17 cellular contexts compared by ENCODE assay signal in genomic region chr3:23576379-23576959, GRCh38.
A peak's percentile ranks its signal among the peaks of the same experiment; 100 is the strongest.
DNase-seq lines count a peak whose midpoint lies in the region; ATAC-seq, FAIRE-seq and TF ChIP-seq lines count a peak whose summit lies in the region.
"Had no signal": no experiment of that assay in that cellular context is flagged by ENCODE, and none has a peak within 500 bp of the region (broad histone marks: within the 10 kb centered on the region; RNA-seq: fewer than 3 reads in every experiment).

No MANE protein-coding gene starts in this region.

- H3K27ac ChIP-seq in A549 (peak overlapping the region; percentile 66 to 70), GM23338 (ENCODE audit: low read depth) (no peak overlapping the region), esophagus muscularis mucosa (replicated peaks in 1 of 4) (no peak overlapping the region)
- H3K27ac ChIP-seq: left ventricle myocardium inferior, right atrium auricular region had no signal

- H3K4me1 ChIP-seq in A549 (peaks cover 49% of the 10 kb centered on the region), GM23338 (ENCODE audit: insufficient read depth) (peaks cover 11% of the 10 kb centered on the region; the same call in 1 of the 2 replicates), esophagus muscularis mucosa (no peaks in the 10 kb centered on the region)
- H3K4me1 ChIP-seq: left ventricle myocardium inferior, right atrium auricular region had no signal

- POLR2A ChIA-PET in A549 (lab: Yijun Ruan, JAX), result no interaction called here

- FAIRE-seq in A549 (lab: Jason Lieb, UNC), result peak; percentile 28

- CTCF ChIA-PET in A549 (lab: Yijun Ruan, JAX), result interaction anchor here (0.9 kb wide), 1 partner anchor 159 kb away, joined by 3 read pairs; no protein-coding TSS in a partner anchor

- no peaks in the 10 kb centered on the region for H3K79me2 ChIP-seq in GM23338 (replicated peaks; ENCODE audit: insufficient read depth)

- no peak for TF ChIP-seq CTCF in A549 (IDR thresholded peaks at IDR 0.05)
- TF ChIP-seq CTCF in LNCaP clone FGC (IDR thresholded peaks at IDR 0.05; ENCODE audit: control insufficient read depth, extremely low read depth, insufficient read depth), result no peak
- no peak for TF ChIP-seq CTCF in GM23338 (conservative IDR thresholded peaks at IDR 0.05; ENCODE audit: low read depth in 2 of 2)
- TF ChIP-seq CTCF in esophagus muscularis mucosa (IDR thresholded peaks at IDR 0.05), result no peak

- H3K4me2 ChIP-seq in A549 (peak overlapping the region; percentile 72), GM23338 (no peak overlapping the region)

- 0% methylated on average over 2 of the region's 2 CpGs for WGBS in A549 (ENCODE audit: missing lambda C conversion rate)
- 80% methylated on average over 2 of the region's 2 CpGs for WGBS in esophagus muscularis mucosa

- no peak overlapping the region for H3K27ac Mint-ChIP-seq in GM23338
- H3K27ac Mint-ChIP-seq: activated T-helper 17 cell treated with anti-CD3 and anti-CD28 coated beads, Interleukin-2, amount 50 U/mL, for 72 hours; dendritic cell treated with granulocyte-macrophage colony-stimulating factor and Interleukin-4, amounts not matched to agents 40 ng/mL and 50 ng/mL, for 4 days had no signal

- TF ChIP-seq RAD21 in A549 (conservative IDR thresholded peaks at IDR 0.05 in 1 of 2, IDR thresholded peaks at IDR 0.05 in 1 of 2), result 0 out of 5 replicates have a peak, but pooled peaks of 1 of the 2 experiments have one; percentile 8

- H3K27me3 Mint-ChIP-seq in GM23338 (ENCODE audit: insufficient read depth, low read depth, poor library complexity), result no peaks in the 10 kb centered on the region
- H3K27me3 Mint-ChIP-seq: CD4-positive, CD25-positive, alpha-beta regulatory T cell; dendritic cell treated with granulocyte-macrophage colony-stimulating factor and Interleukin-4, amounts not matched to agents 40 ng/mL and 50 ng/mL, for 4 days had no signal

- H2AFZ ChIP-seq in GM23338, result no peak overlapping the region

- no peak for TF ChIP-seq POLR2A in A549 (IDR thresholded peaks at IDR 0.05; ENCODE audit: low read length)
- no peak for TF ChIP-seq POLR2A in esophagus muscularis mucosa (IDR thresholded peaks at IDR 0.05; ENCODE audit: low read depth)

- H3F3A ChIP-seq in GM23338 (replicated peaks; ENCODE audit: low read depth), result no peaks in the 10 kb centered on the region

- no peaks in the 10 kb centered on the region for H3K27me3 ChIP-seq in GM23338 (ENCODE audit: insufficient read depth)
- no peaks in the 10 kb centered on the region for H3K27me3 ChIP-seq in esophagus muscularis mucosa
- H3K27me3 ChIP-seq: right atrium auricular region had no signal

- H3K4me3 ChIP-seq in A549, result peak overlapping the region; percentile 3; the same call in 1 of the 3 replicates
- no peak overlapping the region for H3K4me3 ChIP-seq in LNCaP clone FGC (ENCODE audit: low read depth, low read length)
- no peak overlapping the region for H3K4me3 ChIP-seq in GM23338
- no peak overlapping the region for H3K4me3 ChIP-seq in esophagus muscularis mucosa
- H3K4me3 ChIP-seq: left ventricle myocardium inferior, right atrium auricular region had no signal

- H3K36me3 ChIP-seq in GM23338 (ENCODE audit: insufficient read depth) (no peaks in the 10 kb centered on the region), esophagus muscularis mucosa (no peaks in the 10 kb centered on the region)
- H3K36me3 ChIP-seq: left ventricle myocardium inferior, right atrium auricular region had no signal

- H3K9me3 ChIP-seq in A549, result no peaks in the 10 kb centered on the region
- H3K9me3 ChIP-seq in esophagus muscularis mucosa, result no peaks in the 10 kb centered on the region

- H3K9me2 ChIP-seq in GM23338 (ENCODE audit: insufficient read depth), result no peaks in the 10 kb centered on the region

- TF ChIP-seq EP300 in A549 (IDR thresholded peaks at IDR 0.05) (no peak), esophagus muscularis mucosa (IDR thresholded peaks at IDR 0.05) (no peak)

- ATAC-seq in A549, result peak; percentile 60 to 68
- ATAC-seq in left colon, result peak; percentile 45
- no peak for ATAC-seq in GM23338
- ATAC-seq: activated T-helper 17 cell treated with anti-CD3 and anti-CD28 coated beads, Interleukin-2, amount 50 U/mL, for 72 hours; stimulated activated naive CD8-positive, alpha-beta T cell treated with anti-CD3 and anti-CD28 coated beads, Interleukin-15, Interleukin-2, amounts not matched to agents 100 U/mL and 50 U/mL, for 24 hours had no signal

- H4K20me1 ChIP-seq in GM23338 (replicated peaks; ENCODE audit: insufficient read depth), result no peaks in the 10 kb centered on the region

- H3K4me3 Mint-ChIP-seq in GM23338, result no peak overlapping the region
- H3K4me3 Mint-ChIP-seq: activated T-helper 17 cell treated with anti-CD3 and anti-CD28 coated beads, Interleukin-2, amount 50 U/mL, for 72 hours; CD4-positive, CD25-positive, alpha-beta regulatory T cell; dendritic cell treated with granulocyte-macrophage colony-stimulating factor and Interleukin-4, amounts not matched to agents 40 ng/mL and 50 ng/mL, for 4 days had no signal

- H3K4me1 Mint-ChIP-seq in GM23338, result peaks cover 4% of the 10 kb centered on the region
- H3K4me1 Mint-ChIP-seq: activated T-helper 17 cell treated with anti-CD3 and anti-CD28 coated beads, Interleukin-2, amount 50 U/mL, for 72 hours; CD4-positive, CD25-positive, alpha-beta regulatory T cell had no signal

- intact Hi-C loops in left colon (cut with DNase I, micrococcal nuclease), result no loop called here
- intact Hi-C loops in esophagus muscularis mucosa (cut with DNase I), result no loop called here

- DNase-seq in A549 (ENCODE audit: low read depth in 1 of 2, low spot score in 1 of 2), result peak in 1 of 2 experiments; percentile 51
- peak; percentile 91 for DNase-seq in LNCaP clone FGC (ENCODE audit: low read depth)
- peak; percentile 86 for DNase-seq in NCI-H748 (lab: John Stamatoyannopoulos, UW; ENCODE audit: unreplicated experiment)
- DNase-seq in left colon, result no peak
- DNase-seq in GM23338 (ENCODE audit: low spot score), result no peak
- DNase-seq in HPDE6-E6E7 (ENCODE audit: extremely low spot score), result no peak
- no peak for DNase-seq in HT-29 (ENCODE audit: low spot score)
- DNase-seq in esophagus muscularis mucosa (ENCODE audit: extremely low spot score), result no peak
- DNase-seq: activated CD4-positive, CD25-positive, alpha-beta regulatory T cell treated with anti-CD3 and anti-CD28 coated beads, Interleukin-2, amount 50 U/mL, for 72 hours; CD4-positive, CD25-positive, alpha-beta regulatory T cell; DND-41; left ventricle myocardium inferior; OCI-M1; stimulated activated naive CD8-positive, alpha-beta T cell treated with anti-CD3 and anti-CD28 coated beads, Interleukin-15, Interleukin-2, amounts not matched to agents 100 U/mL and 50 U/mL, for 24 hours had no signal

- no peaks in the 10 kb centered on the region for H3K36me3 Mint-ChIP-seq in GM23338 (ENCODE audit: low read depth)
- H3K36me3 Mint-ChIP-seq: CD4-positive, CD25-positive, alpha-beta regulatory T cell had no signal

- H3K9me3 Mint-ChIP-seq in GM23338, result no peaks in the 10 kb centered on the region; the same call in 2 of the 3 replicates
- H3K9me3 Mint-ChIP-seq: activated T-helper 17 cell treated with anti-CD3 and anti-CD28 coated beads, Interleukin-2, amount 50 U/mL, for 72 hours; dendritic cell treated with granulocyte-macrophage colony-stimulating factor and Interleukin-4, amounts not matched to agents 40 ng/mL and 50 ng/mL, for 4 days had no signal

TF ChIP-seq in A549, 52 proteins besides CTCF, POLR2A, EP300 and RAD21 (continues in another document):
- TF ChIP-seq RARB (CRISPR knock-in tag; IDR thresholded peaks at IDR 0.05) (no peak), BCL3 (IDR thresholded peaks at IDR 0.05) (no peak)

TF ChIP-seq in GM23338, 12 proteins besides CTCF, POLR2A, EP300 and RAD21:
- no peak for TF ChIP-seq EZH2 (IDR thresholded peaks at IDR 0.05; ENCODE audit: low read depth, unreplicated experiment)
- TF ChIP-seq JUNB (IDR thresholded peaks at IDR 0.05; ENCODE audit: unreplicated experiment), result no peak
- TF ChIP-seq STAT1 (IDR thresholded peaks at IDR 0.05; ENCODE audit: unreplicated experiment), result no peak
- no peak for TF ChIP-seq ETS1 (IDR thresholded peaks at IDR 0.05)

Comparison
In these comparisons a context has a peak if more than half of its experiments do, and no peak if none do; other contexts are left out.
1. DNase-seq: peak in LNCaP clone FGC (single experiment) and NCI-H748 (single experiment); none in left colon (0 of 2), GM23338 (single experiment), HPDE6-E6E7 (single experiment), HT-29 (single experiment) and esophagus muscularis mucosa (single experiment).
2. H3K27ac ChIP-seq: peak in A549 (2 of 2); none in GM23338 (single experiment) and esophagus muscularis mucosa (0 of 4).